ENCODE assay signal across 19 cellular contexts in the genomic region with DNA sequence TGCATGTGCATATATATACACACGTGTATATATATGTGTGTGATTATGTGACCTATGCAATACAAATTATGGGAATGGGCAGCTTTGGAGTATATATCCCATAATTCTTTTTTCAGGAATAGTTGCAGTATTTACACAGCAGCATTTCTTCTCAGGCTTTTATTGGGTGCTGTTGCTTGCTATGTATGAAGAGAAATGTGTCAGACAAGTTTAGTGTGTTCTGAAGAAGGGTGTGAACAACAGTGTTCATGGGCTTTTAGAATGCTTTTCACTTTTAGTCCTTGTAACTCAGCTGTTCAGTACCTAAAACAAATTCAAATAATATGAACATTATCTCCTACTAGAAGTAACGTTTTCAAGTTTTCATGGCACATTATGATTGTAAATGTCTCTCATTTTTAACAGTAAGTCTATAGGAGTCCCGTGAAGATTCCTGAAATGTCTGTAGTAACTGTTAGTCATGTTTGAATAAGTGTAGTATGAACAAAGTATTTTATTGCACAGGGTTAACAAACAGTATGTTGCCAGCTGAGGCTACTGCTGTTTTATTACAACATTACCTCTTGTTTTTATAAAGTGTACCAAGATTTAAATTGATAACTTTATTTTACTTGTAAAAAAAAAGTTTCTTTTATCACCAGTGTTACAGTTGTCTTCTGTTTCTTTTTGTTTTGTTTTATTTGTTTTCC.
"Had no signal": no experiment of that assay in that cellular context is flagged by ENCODE, and none has a peak within 500 bp of the region (broad histone marks: within the 10 kb centered on the region; RNA-seq: fewer than 3 reads in every experiment).

No MANE protein-coding gene starts in this region.

- ATAC-seq: activated CD8-positive, alpha-beta memory T cell treated with anti-CD3 and anti-CD28 coated beads, Interleukin-2, amount 10 ng/mL, durations not matched to agents 7 days and 5 days; activated naive CD4-positive, alpha-beta T cell treated with anti-CD3 and anti-CD28 coated beads, Interleukin-2, amount 50 U/mL, for 72 hours; body of pancreas; sciatic nerve; stimulated activated naive CD8-positive, alpha-beta T cell treated with anti-CD3 and anti-CD28 coated beads, Interleukin-15, amount 100 ng/mL, for 72 hours had no signal

- H3K9ac ChIP-seq: neural progenitor cell had no signal

- FAIRE-seq: endothelial cell of umbilical vein had no signal

- H3K4me1 ChIP-seq: neural progenitor cell had no signal

- H3K4me3 ChIP-seq: body of pancreas, neural progenitor cell had no signal

- DNase-seq: activated CD4-positive, alpha-beta T cell treated with anti-CD3 and anti-CD28 coated beads for 1 hour; activated CD4-positive, alpha-beta T cell treated with anti-CD3 and anti-CD28 coated beads, Interleukin-2, amount 50 U/mL, for 4 hours; activated CD8-positive, alpha-beta memory T cell treated with anti-CD3 and anti-CD28 coated beads, Interleukin-2, amount 10 ng/mL, durations not matched to agents 7 days and 5 days; activated gamma-delta T cell; activated T-cell treated with anti-CD3 and anti-CD28 coated beads, Interleukin-2, amount 50 U/mL, for 1 hour; amniotic stem cell; body of pancreas; central memory CD4-positive, alpha-beta T cell; effector CD8-positive, alpha-beta T cell; foreskin fibroblast; mammary epithelial cell; naive B cell; stimulated activated CD4-positive, alpha-beta T cell treated with anti-CD3 and anti-CD28 coated beads, Interleukin-1b, Interleukin-23, amount 100 ng/mL, for 48 hours; stimulated activated naive CD8-positive, alpha-beta T cell treated with anti-CD3 and anti-CD28 coated beads, Interleukin-15, amount 100 ng/mL, for 72 hours; T-helper 9 cell had no signal

- H3K9me3 ChIP-seq: body of pancreas had no signal

- H2AFZ ChIP-seq: neural progenitor cell had no signal

- H3K27ac ChIP-seq: body of pancreas, neural progenitor cell had no signal

- H3K27me3 ChIP-seq: body of pancreas, neural progenitor cell had no signal

- H3K4me2 ChIP-seq: neural progenitor cell had no signal
